8 cellular contexts compared by ENCODE assay signal in genomic region chrX:153474718-153475117, GRCh38. TPM values are rescaled to one million over a fixed set of nuclear protein-coding genes. Genes with fewer than 3 reads are reported as not detected.
DNase-seq lines count a peak whose midpoint lies in the region; ATAC-seq and TF ChIP-seq lines count a peak whose summit lies in the region.

No MANE protein-coding gene starts in this region.

- peaks cover 10% of the 10 kb centered on the region for H3K4me1 Mint-ChIP-seq in activated B cell treated with CpG ODN at 0.5 μM for 24 hours
- H3K4me1 Mint-ChIP-seq in dendritic cell treated with granulocyte-macrophage colony-stimulating factor and Interleukin-4, amounts not matched to agents 40 ng/mL and 50 ng/mL, for 4 days (ENCODE audit: low read depth), result no peaks in the 10 kb centered on the region
- H3K4me1 Mint-ChIP-seq in neural progenitor cell, result no peaks in the 10 kb centered on the region
- H3K4me1 Mint-ChIP-seq in activated T-helper 17 cell treated with anti-CD3 and anti-CD28 coated beads, Interleukin-2, amount 50 U/mL, for 72 hours, result no peaks in the 10 kb centered on the region

- TF ChIP-seq CTCF in activated B cell treated with CpG ODN at 0.5 μM for 24 hours (IDR thresholded peaks at IDR 0.05) (no peak), neural progenitor cell (IDR thresholded peaks at IDR 0.05) (no peak), upper lobe of left lung (IDR thresholded peaks at IDR 0.05) (no peak)

- H3K9me3 ChIP-seq in neural progenitor cell (ENCODE audit: low read depth), result no peaks in the 10 kb centered on the region
- H3K9me3 ChIP-seq in upper lobe of left lung, result no peaks in the 10 kb centered on the region

- H3K27ac ChIP-seq in neural progenitor cell (no peak overlapping the region), upper lobe of left lung (peak overlapping the region in 2 of 4 donors; percentile 30 to 53)

- no peak for TF ChIP-seq POLR2A in upper lobe of left lung (IDR thresholded peaks at IDR 0.05)

- no peak overlapping the region for H3K9ac ChIP-seq in neural progenitor cell

- peaks cover 22% of the 10 kb centered on the region for H3K27me3 ChIP-seq in neural progenitor cell
- H3K27me3 ChIP-seq in upper lobe of left lung, result peaks cover 0 to 4% (median 0%) of the 10 kb centered on the region in 4 donors

- 38% methylated on average over 23 of the region's 59 CpGs; no CpG with 5 or more reads in 1 of the 2 donors for WGBS in upper lobe of left lung, 2 donors

- no peak overlapping the region for H3K4me2 ChIP-seq in neural progenitor cell

- no peaks in the 10 kb centered on the region for H3K4me1 ChIP-seq in neural progenitor cell
- H3K4me1 ChIP-seq in upper lobe of left lung, result peaks cover 2 to 16% (median 7%) of the 10 kb centered on the region in 4 donors

- no peaks in the 10 kb centered on the region for H3K36me3 Mint-ChIP-seq in activated B cell treated with CpG ODN at 0.5 μM for 24 hours (ENCODE audit: low read depth)
- H3K36me3 Mint-ChIP-seq in dendritic cell treated with granulocyte-macrophage colony-stimulating factor and Interleukin-4, amounts not matched to agents 40 ng/mL and 50 ng/mL, for 4 days (ENCODE audit: low read depth), result no peaks in the 10 kb centered on the region
- H3K36me3 Mint-ChIP-seq in neural progenitor cell, result no peaks in the 10 kb centered on the region
- H3K36me3 Mint-ChIP-seq in activated T-helper 17 cell treated with anti-CD3 and anti-CD28 coated beads, Interleukin-2, amount 50 U/mL, for 72 hours (ENCODE audit: low read depth), result no peaks in the 10 kb centered on the region

- H3K27ac Mint-ChIP-seq in activated B cell treated with CpG ODN at 0.5 μM for 24 hours, result no peak overlapping the region
- H3K27ac Mint-ChIP-seq in dendritic cell treated with granulocyte-macrophage colony-stimulating factor and Interleukin-4, amounts not matched to agents 40 ng/mL and 50 ng/mL, for 4 days, result no peak overlapping the region
- H3K27ac Mint-ChIP-seq in neural progenitor cell, result no peak overlapping the region
- no peak overlapping the region for H3K27ac Mint-ChIP-seq in activated T-helper 17 cell treated with anti-CD3 and anti-CD28 coated beads, Interleukin-2, amount 50 U/mL, for 72 hours

- H3K9me3 Mint-ChIP-seq in activated B cell treated with CpG ODN at 0.5 μM for 24 hours (no peaks in the 10 kb centered on the region), neural progenitor cell (peaks cover 29% of the 10 kb centered on the region)
- no peaks in the 10 kb centered on the region for H3K9me3 Mint-ChIP-seq in dendritic cell treated with granulocyte-macrophage colony-stimulating factor and Interleukin-4, amounts not matched to agents 40 ng/mL and 50 ng/mL, for 4 days
- no peaks in the 10 kb centered on the region for H3K9me3 Mint-ChIP-seq in activated T-helper 17 cell treated with anti-CD3 and anti-CD28 coated beads, Interleukin-2, amount 50 U/mL, for 72 hours

- peak overlapping the region; percentile 46 for H3K4me3 Mint-ChIP-seq in activated B cell treated with CpG ODN at 0.5 μM for 24 hours
- peak overlapping the region; percentile 53 for H3K4me3 Mint-ChIP-seq in dendritic cell treated with granulocyte-macrophage colony-stimulating factor and Interleukin-4, amounts not matched to agents 40 ng/mL and 50 ng/mL, for 4 days
- H3K4me3 Mint-ChIP-seq in neural progenitor cell, result no peak overlapping the region
- H3K4me3 Mint-ChIP-seq in activated T-helper 17 cell treated with anti-CD3 and anti-CD28 coated beads, Interleukin-2, amount 50 U/mL, for 72 hours, result no peak overlapping the region

- H4K20me1 ChIP-seq in neural progenitor cell (ENCODE audit: low read depth), result peaks cover 4% of the 10 kb centered on the region

- TF ChIP-seq EP300 in upper lobe of left lung (IDR thresholded peaks at IDR 0.05), result peak in 1 of 4 donors; percentile 12

- peak overlapping the region; percentile 50 for H2AFZ ChIP-seq in neural progenitor cell (replicated peaks)

- no peaks in the 10 kb centered on the region for H3F3A ChIP-seq in neural progenitor cell (ENCODE audit: low read depth)

- no peak for ATAC-seq in activated B cell treated with CpG ODN at 0.5 μM for 24 hours (ENCODE audit: low read depth)
- ATAC-seq in upper lobe of left lung (ENCODE audit: low FRiP score in 2 of 2), result peak in 1 of 2 donors; percentile 33
- no peak for ATAC-seq in activated T-helper 17 cell treated with anti-CD3 and anti-CD28 coated beads, Interleukin-2, amount 50 U/mL, for 72 hours (replicated peaks)
- ATAC-seq in HG03354 (IDR thresholded peaks at IDR 0.05; ENCODE audit: poor library complexity, severe bottlenecking, unreplicated experiment), result no peak
- no peak for ATAC-seq in GM21619 (IDR thresholded peaks at IDR 0.05; ENCODE audit: unreplicated experiment)

- H3K4me3 ChIP-seq in neural progenitor cell (no peak overlapping the region), upper lobe of left lung (peak overlapping the region in 3 of 4 donors; percentile 28 to 41 (median 37))

- H3K36me3 ChIP-seq in neural progenitor cell (no peaks in the 10 kb centered on the region), upper lobe of left lung (no peaks in the 10 kb centered on the region)

- CTCF ChIA-PET in activated B cell treated with CpG ODN at 0.5 μM for 24 hours (lab: Charles Lee), result no interaction called here

- POLR2A ChIA-PET in activated B cell treated with CpG ODN at 0.5 μM for 24 hours (lab: Charles Lee), result no interaction called here

- DNase-seq in Daoy (ENCODE audit: low read depth) (peak; percentile 72), activated B cell treated with CpG ODN at 0.5 μM for 24 hours (peak; percentile 27), neural progenitor cell (ENCODE audit: low spot score) (peak; percentile 68), upper lobe of left lung (peak; percentile 48 to 90)

- no peaks in the 10 kb centered on the region for H3K79me2 ChIP-seq in neural progenitor cell (ENCODE audit: low read depth)

- intact Hi-C loops in activated B cell treated with CpG ODN at 0.5 μM for 24 hours (cut with micrococcal nuclease), result no loop called here
- intact Hi-C loops in dendritic cell treated with granulocyte-macrophage colony-stimulating factor and Interleukin-4, amounts not matched to agents 40 ng/mL and 50 ng/mL, for 4 days (cut with micrococcal nuclease), result no loop called here

- H3K27me3 Mint-ChIP-seq in activated B cell treated with CpG ODN at 0.5 μM for 24 hours (no peaks in the 10 kb centered on the region), neural progenitor cell (ENCODE audit: insufficient read depth, low read depth) (peaks cover 7% of the 10 kb centered on the region)
- peaks cover 24% of the 10 kb centered on the region for H3K27me3 Mint-ChIP-seq in dendritic cell treated with granulocyte-macrophage colony-stimulating factor and Interleukin-4, amounts not matched to agents 40 ng/mL and 50 ng/mL, for 4 days
- H3K27me3 Mint-ChIP-seq in activated T-helper 17 cell treated with anti-CD3 and anti-CD28 coated beads, Interleukin-2, amount 50 U/mL, for 72 hours, result no peaks in the 10 kb centered on the region

RNA-seq across cellular contexts. Expression of gene HAUS7, which starts 4.3 kb away (rescaled TPM):
- 35.7 and 58.0 TPM in 2 replicates for total RNA-seq in Daoy (2014; rRNA removed; shearing (Covaris generic))
- 39.2 and 42.7 TPM in 2 replicates for total RNA-seq in activated B cell treated with CpG ODN at 0.5 μM for 24 hours
- total RNA-seq in neural progenitor cell (ENCODE audit: low replicate concordance), result 13.1 and 25.9 TPM in 2 replicates
- total RNA-seq in upper lobe of left lung, result 10 to 100 TPM in 5 of 6 donors, 1 to 10 TPM in 1; 3.7 to 61.8 (median 23.0) TPM
- 10 to 100 TPM; 21.2 to 67.4 TPM for total RNA-seq in activated T-helper 17 cell treated with anti-CD3 and anti-CD28 coated beads, Interleukin-2, amount 50 U/mL, for 72 hours

RNA-seq across cellular contexts. Expression of gene BGN, which starts 20.1 kb away (rescaled TPM):
- 3.7 and 5.7 TPM in 2 replicates for total RNA-seq in Daoy (2014; rRNA removed; shearing (Covaris generic))
- total RNA-seq in activated B cell treated with CpG ODN at 0.5 μM for 24 hours (not detected in 2 replicates), neural progenitor cell (ENCODE audit: low replicate concordance) (0.37 TPM in 1 of 2 replicates, not detected in the other), upper lobe of left lung (100 to 1,000 TPM in 3 of 6 donors, 10 to 100 TPM in 3; 13.0 to 251 (median 86.3) TPM)
- not detected for total RNA-seq in activated T-helper 17 cell treated with anti-CD3 and anti-CD28 coated beads, Interleukin-2, amount 50 U/mL, for 72 hours

RNA-seq across cellular contexts. Expression of gene TREX2, which starts 28.9 kb away (rescaled TPM):
- 1.3 TPM in 1 of 2 replicates, not detected in the other for total RNA-seq in Daoy (2014; rRNA removed; shearing (Covaris generic))
- total RNA-seq in activated B cell treated with CpG ODN at 0.5 μM for 24 hours, result 1.9 and 3.2 TPM in 2 replicates
- total RNA-seq in neural progenitor cell (ENCODE audit: low replicate concordance), result 0.96 TPM in 1 of 2 replicates, not detected in the other
- total RNA-seq in upper lobe of left lung, result 1 to 10 TPM in 5 of 6 donors, under 1 TPM in 1; 0.97 to 7.3 (median 2.8) TPM
- total RNA-seq in activated T-helper 17 cell treated with anti-CD3 and anti-CD28 coated beads, Interleukin-2, amount 50 U/mL, for 72 hours, result 1 to 10 TPM; 2.5 TPM

RNA-seq across cellular contexts. Expression of gene ATP2B3, which starts 42.7 kb away (rescaled TPM):
- total RNA-seq in Daoy (2014; rRNA removed; shearing (Covaris generic)), result not detected in 2 replicates
- total RNA-seq in activated B cell treated with CpG ODN at 0.5 μM for 24 hours (not detected in 2 replicates), neural progenitor cell (ENCODE audit: low replicate concordance) (0.59 TPM in 1 of 2 replicates, not detected in the other), upper lobe of left lung (under 1 TPM in 4 of 6 donors, not detected in 2; 0.10 to 0.55 (median 0.33) TPM)
- not detected for total RNA-seq in activated T-helper 17 cell treated with anti-CD3 and anti-CD28 coated beads, Interleukin-2, amount 50 U/mL, for 72 hours

Comparison
In these comparisons a context has a peak if more than half of its experiments do, and no peak if none do; other contexts are left out.
1. H3K4me3 Mint-ChIP-seq: peak in activated B cell treated with CpG ODN at 0.5 μM for 24 hours (single experiment) and dendritic cell treated with granulocyte-macrophage colony-stimulating factor and Interleukin-4, amounts not matched to agents 40 ng/mL and 50 ng/mL, for 4 days (single experiment); none in neural progenitor cell (single experiment) and activated T-helper 17 cell treated with anti-CD3 and anti-CD28 coated beads, Interleukin-2, amount 50 U/mL, for 72 hours (single experiment).
2. Peak in every context shown above with its lines, with median percentiles within 50 percentile points of each other: DNase-seq.